ENCODE assay signal across 1 cellular context in the genomic region with DNA sequence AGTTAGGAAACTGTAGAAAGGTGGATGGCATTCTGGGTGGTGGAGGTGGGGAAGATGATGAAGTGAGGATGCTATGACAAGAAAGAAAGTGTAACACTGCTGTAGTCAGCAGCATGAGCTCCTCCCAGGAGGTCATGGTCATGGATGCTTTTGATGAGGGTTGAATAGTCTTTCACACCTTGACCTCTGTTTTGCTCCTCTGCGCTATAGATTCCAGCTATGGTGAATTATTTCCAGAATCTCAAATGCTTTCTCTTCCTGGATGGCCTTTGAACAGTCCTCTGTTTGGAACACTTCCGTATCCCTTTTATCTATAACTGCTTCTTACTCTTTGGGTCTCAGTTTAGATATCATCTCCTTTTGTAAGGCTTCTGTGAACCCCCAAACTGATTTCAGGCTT.
TF ChIP-seq lines count a peak whose summit lies in the region.

No MANE protein-coding gene starts in this region.

TF ChIP-seq in H1, 55 proteins besides CTCF, POLR2A, EP300 and RAD21:
- TF ChIP-seq SAP30 (IDR thresholded peaks at IDR 0.05; ENCODE audit: insufficient read depth, insufficient replicate concordance, low read length) (no peak), SP2 (IDR thresholded peaks at IDR 0.05; ENCODE audit: low read length) (no peak), BCL11A (IDR thresholded peaks at IDR 0.05; ENCODE audit: low read depth in 2 of 2, low read length in 2 of 2) (no peak), TCF12 (IDR thresholded peaks at IDR 0.05; ENCODE audit: low read depth, low read length) (no peak), EZH2 (IDR thresholded peaks at IDR 0.05; ENCODE audit: low read depth, low read length, severe bottlenecking) (no peak)
TF ChIP-seq in H1: peak in this region for 0.
